Comparison of ENCODE assay signal across 7 cellular contexts in the genomic region with DNA sequence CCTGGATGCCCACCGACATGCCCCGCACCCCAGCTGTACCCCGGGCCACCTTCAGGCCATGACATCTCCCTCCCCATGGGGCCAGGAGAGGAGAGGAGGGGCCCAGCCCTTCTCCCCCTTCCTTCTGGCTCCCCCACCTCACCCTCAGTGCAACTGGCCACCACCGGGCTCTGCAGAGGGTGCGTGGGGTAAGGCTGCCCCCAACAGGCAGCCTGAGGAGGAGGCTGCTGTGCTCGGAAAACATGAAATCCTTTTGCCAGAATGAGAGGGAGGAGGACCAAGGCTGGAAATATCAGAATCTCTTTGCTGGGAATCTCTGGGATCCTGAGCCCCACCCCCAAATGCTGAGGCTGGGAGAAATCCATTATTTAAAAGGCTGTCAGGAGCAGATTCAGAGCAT.
DNase-seq lines count a peak whose midpoint lies in the region; TF ChIP-seq lines count a peak whose summit lies in the region.

No MANE protein-coding gene starts in this region.

- peak; percentile 67 for TF ChIP-seq CTCF in HFF-Myc (IDR thresholded peaks at IDR 0.05; ENCODE audit: low read depth, low read length, missing control alignments)
- TF ChIP-seq CTCF in lower leg skin (IDR thresholded peaks at IDR 0.05): no peak

- 9 to 24% methylated on average over 6 of the region's 6 CpGs for WGBS in lower leg skin, 2 donors

- no peak overlapping the region for H3K4me3 ChIP-seq in HFF-Myc (replicated peaks; ENCODE audit: low read depth, low read length)
- no peak overlapping the region for H3K4me3 ChIP-seq in lower leg skin (ENCODE audit: low read depth, poor library complexity, severe bottlenecking)

- intact Hi-C loops in lower leg skin (cut with DNase I; ENCODE audit: low total_unique reads): loop anchor here (10.0 kb wide), 1 partner anchor 238 kb away; no protein-coding TSS in a partner anchor

- DNase-seq in DMS153 treated with DMSO at 0.1 percent for 48 hours (lab: John Stamatoyannopoulos, UW; ENCODE audit: unreplicated experiment) (peak; percentile 3), HFF-Myc (ENCODE audit: extremely low read depth, low read depth) (no peak), SK-N-DZ (ENCODE audit: low spot score) (peak; percentile 22), hepatic stellate cell (ENCODE audit: low spot score) (peak; percentile 24), lower leg skin (ENCODE audit: low spot score in 2 of 2) (no peak), germinal center (ENCODE audit: low spot score) (no peak), occipital lobe (lab: John Stamatoyannopoulos, UW) (no peak)

- no peak for TF ChIP-seq POLR2A in lower leg skin (IDR thresholded peaks at IDR 0.05)

Comparison
In these comparisons a context has a peak if more than half of its experiments do, and no peak if none do; other contexts are left out.
1. DNase-seq: peak in DMS153 treated with DMSO at 0.1 percent for 48 hours (single experiment), SK-N-DZ (single experiment) and hepatic stellate cell (single experiment); none in HFF-Myc (single experiment), lower leg skin (0 of 2), germinal center (single experiment) and occipital lobe (single experiment).